Comparison of ENCODE assay signal across 37 cellular contexts in genomic region chr2:45112750-45113149, GRCh38.
"Had no signal": no experiment of that assay in that cellular context is flagged by ENCODE, and none has a peak within 500 bp of the region (broad histone marks: within the 10 kb centered on the region; RNA-seq: fewer than 3 reads in every experiment).

No MANE protein-coding gene starts in this region.

- H3K4me1 Mint-ChIP-seq: activated naive CD4-positive, alpha-beta T cell treated with anti-CD3 and anti-CD28 coated beads, Interleukin-2, amount 10 ng/mL, durations not matched to agents 7 days and 5 days; activated naive CD4-positive, alpha-beta T cell treated with anti-CD3 and anti-CD28 coated beads, Interleukin-2, amount 50 U/mL, for 24 hours; activated naive CD8-positive, alpha-beta T cell treated with anti-CD3 and anti-CD28 coated beads for 36 hours; activated naive CD8-positive, alpha-beta T cell treated with anti-CD3 and anti-CD28 coated beads, Interleukin-2, amount 10 ng/mL, durations not matched to agents 7 days and 5 days; activated naive CD8-positive, alpha-beta T cell treated with anti-CD3 and anti-CD28 coated beads, Interleukin-2, amount 50 U/mL, for 24 hours; activated T-helper 17 cell treated with anti-CD3 and anti-CD28 coated beads, Interleukin-2, amount 50 U/mL, for 72 hours; brain; central memory CD8-positive, alpha-beta T cell had no signal

- H3K27me3 ChIP-seq: adrenal gland, ascending aorta, body of pancreas, brain microvascular endothelial cell, breast epithelium, cardiac muscle cell had no signal

- H3K36me3 ChIP-seq: adrenal gland, ascending aorta, brain microvascular endothelial cell, breast epithelium, cardiac muscle cell had no signal

- H3K36me3 Mint-ChIP-seq: activated naive CD4-positive, alpha-beta T cell treated with anti-CD3 and anti-CD28 coated beads, Interleukin-2, amount 10 ng/mL, durations not matched to agents 7 days and 5 days; activated naive CD4-positive, alpha-beta T cell treated with anti-CD3 and anti-CD28 coated beads, Interleukin-2, amount 50 U/mL, for 24 hours; activated naive CD4-positive, alpha-beta T cell treated with anti-CD3 and anti-CD28 coated beads, Interleukin-2, amount 50 U/mL, for 72 hours; activated naive CD8-positive, alpha-beta T cell; activated naive CD8-positive, alpha-beta T cell treated with anti-CD3 and anti-CD28 coated beads for 36 hours; activated naive CD8-positive, alpha-beta T cell treated with anti-CD3 and anti-CD28 coated beads, Interleukin-2, amount 10 ng/mL, durations not matched to agents 7 days and 5 days; brain had no signal

- H3K9me3 Mint-ChIP-seq: activated naive CD4-positive, alpha-beta T cell treated with anti-CD3 and anti-CD28 coated beads for 36 hours; activated naive CD4-positive, alpha-beta T cell treated with anti-CD3 and anti-CD28 coated beads, Interleukin-2, amount 10 ng/mL, durations not matched to agents 7 days and 5 days; activated naive CD4-positive, alpha-beta T cell treated with anti-CD3 and anti-CD28 coated beads, Interleukin-2, amount 50 U/mL, for 24 hours; activated naive CD4-positive, alpha-beta T cell treated with anti-CD3 and anti-CD28 coated beads, Interleukin-2, amount 50 U/mL, for 72 hours; activated naive CD8-positive, alpha-beta T cell treated with anti-CD3 and anti-CD28 coated beads for 36 hours; activated naive CD8-positive, alpha-beta T cell treated with anti-CD3 and anti-CD28 coated beads, Interleukin-2, amount 10 ng/mL, durations not matched to agents 7 days and 5 days; activated naive CD8-positive, alpha-beta T cell treated with anti-CD3 and anti-CD28 coated beads, Interleukin-2, amount 50 U/mL, for 24 hours; activated T-cell treated with anti-CD3 and anti-CD28 coated beads, Interleukin-2, amount 50 U/mL, for 24 hours; activated T-cell treated with anti-CD3 and anti-CD28 coated beads, Interleukin-2, amount 50 U/mL, for 4 hours; activated T-cell treated with anti-CD3 and anti-CD28 coated beads, Interleukin-2, amount 50 U/mL, for 72 hours; activated T-helper 1 cell treated with anti-CD3 and anti-CD28 coated beads, Interleukin-12 subunit alpha, Interleukin-12 subunit beta, Interleukin-2, Interleukin-4 antibody, amounts not matched to agents 30 ng/mL and 10 ng/mL and 1 ng/mL, durations not matched to agents 14 hours and 24 hours and 36 hours; activated T-helper 17 cell treated with anti-CD3 and anti-CD28 coated beads, Interleukin-2, amount 50 U/mL, for 72 hours; activated T-helper 2 cell treated with anti-CD3 and anti-CD28 coated beads, Interferon-gamma antibody, Interleukin-2, Interleukin-4, amounts not matched to agents 10 μg/mL and 5 μg/mL and 100 μg/mL, durations not matched to agents 14 hours and 24 hours and 36 hours; central memory CD8-positive, alpha-beta T cell had no signal

- H3K27me3 Mint-ChIP-seq: activated naive CD4-positive, alpha-beta T cell treated with anti-CD3 and anti-CD28 coated beads, Interleukin-2, amount 50 U/mL, for 24 hours had no signal

- H3K4me3 ChIP-seq: adrenal gland, ascending aorta, body of pancreas, breast epithelium, cardiac muscle cell had no signal

- H3K9me3 ChIP-seq: adrenal gland, ascending aorta, body of pancreas, breast epithelium had no signal

- H3K27ac Mint-ChIP-seq: activated naive CD4-positive, alpha-beta T cell treated with anti-CD3 and anti-CD28 coated beads for 36 hours; activated naive CD4-positive, alpha-beta T cell treated with anti-CD3 and anti-CD28 coated beads, Interleukin-2, amount 10 ng/mL, durations not matched to agents 7 days and 5 days; activated naive CD4-positive, alpha-beta T cell treated with anti-CD3 and anti-CD28 coated beads, Interleukin-2, amount 50 U/mL, for 24 hours; activated naive CD4-positive, alpha-beta T cell treated with anti-CD3 and anti-CD28 coated beads, Interleukin-2, amount 50 U/mL, for 72 hours; activated naive CD8-positive, alpha-beta T cell; activated naive CD8-positive, alpha-beta T cell treated with anti-CD3 and anti-CD28 coated beads for 36 hours; activated naive CD8-positive, alpha-beta T cell treated with anti-CD3 and anti-CD28 coated beads, Interleukin-2, amount 10 ng/mL, durations not matched to agents 7 days and 5 days; activated naive CD8-positive, alpha-beta T cell treated with anti-CD3 and anti-CD28 coated beads, Interleukin-2, amount 50 U/mL, for 24 hours; activated T-cell treated with anti-CD3 and anti-CD28 coated beads, Interleukin-2, amount 50 U/mL, for 24 hours; activated T-cell treated with anti-CD3 and anti-CD28 coated beads, Interleukin-2, amount 50 U/mL, for 72 hours; activated T-helper 1 cell treated with anti-CD3 and anti-CD28 coated beads, Interleukin-12 subunit alpha, Interleukin-12 subunit beta, Interleukin-2, Interleukin-4 antibody, amounts not matched to agents 30 ng/mL and 10 ng/mL and 1 ng/mL, durations not matched to agents 14 hours and 24 hours and 36 hours; activated T-helper 17 cell treated with anti-CD3 and anti-CD28 coated beads, Interleukin-2, amount 50 U/mL, for 72 hours; activated T-helper 2 cell treated with anti-CD3 and anti-CD28 coated beads, Interferon-gamma antibody, Interleukin-2, Interleukin-4, amounts not matched to agents 10 μg/mL and 5 μg/mL and 100 μg/mL, durations not matched to agents 14 hours and 24 hours and 36 hours; brain had no signal

- DNase-seq: activated effector memory CD4-positive, alpha-beta T cell treated with anti-CD3 and anti-CD28 coated beads, Interleukin-2, amount 50 U/mL, for 16 hours; activated effector memory CD4-positive, alpha-beta T cell treated with Interleukin-2 at 50 U/mL for 16 hours; activated gamma-delta T cell; activated gamma-delta T cell treated with Interleukin-2 at 50 U/mL for 16 hours; activated naive CD4-positive, alpha-beta T cell; activated naive CD4-positive, alpha-beta T cell treated with anti-CD3 and anti-CD28 coated beads for 36 hours; activated naive CD4-positive, alpha-beta T cell treated with anti-CD3 and anti-CD28 coated beads, Interleukin-2, amount 10 ng/mL, durations not matched to agents 7 days and 5 days; activated naive CD4-positive, alpha-beta T cell treated with anti-CD3 and anti-CD28 coated beads, Interleukin-2, amount 50 U/mL, for 16 hours; activated naive CD4-positive, alpha-beta T cell treated with Interleukin-2 at 50 U/mL for 16 hours; activated naive CD8-positive, alpha-beta T cell treated with anti-CD3 and anti-CD28 coated beads for 36 hours; activated naive CD8-positive, alpha-beta T cell treated with anti-CD3 and anti-CD28 coated beads, Interleukin-2, amount 10 ng/mL, durations not matched to agents 7 days and 5 days; activated naive CD8-positive, alpha-beta T cell treated with anti-CD3 and anti-CD28 coated beads, Interleukin-2, amount 50 U/mL, for 24 hours; activated T-cell treated with anti-CD3 and anti-CD28 coated beads, Interleukin-2, amount 50 U/mL, for 24 hours; activated T-cell treated with anti-CD3 and anti-CD28 coated beads, Interleukin-2, amount 50 U/mL, for 4 hours; activated T-cell treated with anti-CD3 and anti-CD28 coated beads, Interleukin-2, amount 50 U/mL, for 48 hours; activated T-cell treated with anti-CD3 and anti-CD28 coated beads, Interleukin-2, amount 50 U/mL, for 72 hours; adrenal gland; amniotic stem cell; amygdala; anterior cingulate cortex; aorta; body of pancreas; brain microvascular endothelial cell; caudate nucleus; central memory CD4-positive, alpha-beta T cell; cerebellar nuclear complex had no signal

- H3K27ac ChIP-seq: adrenal gland, ascending aorta, body of pancreas, brain microvascular endothelial cell, breast epithelium, cardiac muscle cell had no signal

- ATAC-seq: activated naive CD4-positive, alpha-beta T cell treated with anti-CD3 and anti-CD28 coated beads, Interleukin-2, amount 50 U/mL, for 72 hours; activated naive CD8-positive, alpha-beta T cell treated with anti-CD3 and anti-CD28 coated beads, Interleukin-2, amount 50 U/mL, for 24 hours; activated T-cell treated with anti-CD3 and anti-CD28 coated beads, Interleukin-2, amount 50 U/mL, for 4 hours; activated T-cell treated with anti-CD3 and anti-CD28 coated beads, Interleukin-2, amount 50 U/mL, for 72 hours; activated T-helper 17 cell treated with anti-CD3 and anti-CD28 coated beads, Interleukin-2, amount 50 U/mL, for 72 hours; body of pancreas had no signal

- H3K4me1 ChIP-seq: adrenal gland, body of pancreas, breast epithelium had no signal

- H3K4me3 Mint-ChIP-seq: activated naive CD4-positive, alpha-beta T cell treated with anti-CD3 and anti-CD28 coated beads for 36 hours; activated naive CD4-positive, alpha-beta T cell treated with anti-CD3 and anti-CD28 coated beads, Interleukin-2, amount 10 ng/mL, durations not matched to agents 7 days and 5 days; activated naive CD4-positive, alpha-beta T cell treated with anti-CD3 and anti-CD28 coated beads, Interleukin-2, amount 50 U/mL, for 24 hours; activated naive CD8-positive, alpha-beta T cell; activated naive CD8-positive, alpha-beta T cell treated with anti-CD3 and anti-CD28 coated beads for 36 hours; activated naive CD8-positive, alpha-beta T cell treated with anti-CD3 and anti-CD28 coated beads, Interleukin-2, amount 10 ng/mL, durations not matched to agents 7 days and 5 days; activated naive CD8-positive, alpha-beta T cell treated with anti-CD3 and anti-CD28 coated beads, Interleukin-2, amount 50 U/mL, for 24 hours; activated T-cell treated with anti-CD3 and anti-CD28 coated beads, Interleukin-2, amount 50 U/mL, for 24 hours; activated T-cell treated with anti-CD3 and anti-CD28 coated beads, Interleukin-2, amount 50 U/mL, for 4 hours; activated T-cell treated with anti-CD3 and anti-CD28 coated beads, Interleukin-2, amount 50 U/mL, for 72 hours; activated T-helper 1 cell treated with anti-CD3 and anti-CD28 coated beads, Interleukin-12 subunit alpha, Interleukin-12 subunit beta, Interleukin-2, Interleukin-4 antibody, amounts not matched to agents 30 ng/mL and 10 ng/mL and 1 ng/mL, durations not matched to agents 14 hours and 24 hours and 36 hours; activated T-helper 17 cell treated with anti-CD3 and anti-CD28 coated beads, Interleukin-2, amount 50 U/mL, for 72 hours; brain; central memory CD8-positive, alpha-beta T cell had no signal
